ENCODE assay signal across 1 cellular context in genomic region chr16:25265968-25266367, GRCh38.
TF ChIP-seq lines count a peak whose summit lies in the region.

No MANE protein-coding gene starts in this region.

TF ChIP-seq in SK-N-SH treated with all-trans-retinoic acid at 6 μM for 48 hours, 23 proteins besides CTCF, POLR2A, EP300 and RAD21 (continued from another document):
- TF ChIP-seq TSHZ2 (CRISPR knock-in tag; IDR thresholded peaks at IDR 0.05): no peak
- TF ChIP-seq ESRRG (CRISPR knock-in tag; IDR thresholded peaks at IDR 0.05): no peak
- TF ChIP-seq ZNF8 (CRISPR knock-in tag; IDR thresholded peaks at IDR 0.05): no peak
TF ChIP-seq in SK-N-SH treated with all-trans-retinoic acid at 6 μM for 48 hours: peak in this region for 0.
